20 cellular contexts compared by ENCODE assay signal in the genomic region with DNA sequence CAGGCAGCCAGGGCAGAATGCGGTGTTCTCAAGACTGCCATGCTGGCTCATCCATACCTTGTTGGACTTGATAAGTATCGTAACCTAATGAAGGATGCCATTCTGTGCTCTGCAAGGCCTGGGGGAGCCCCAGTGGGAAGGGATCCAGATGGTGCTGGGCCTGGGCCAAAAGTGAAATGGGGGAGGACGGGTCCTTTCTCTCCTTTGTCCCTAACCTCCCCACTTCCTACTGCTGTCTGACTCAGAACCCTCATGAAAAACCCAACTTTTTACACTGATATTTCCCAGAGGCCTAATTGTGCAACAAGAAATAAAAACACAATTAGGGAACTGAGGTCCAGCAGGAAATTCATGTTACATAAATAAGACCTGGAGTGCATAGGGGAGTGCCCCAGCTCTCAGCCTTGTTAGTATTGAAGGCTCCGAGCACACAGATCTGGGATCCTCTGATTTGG.
A peak's percentile ranks its signal among the peaks of the same experiment; 100 is the strongest.
DNase-seq lines count a peak whose midpoint lies in the region; ATAC-seq, FAIRE-seq and TF ChIP-seq lines count a peak whose summit lies in the region.
"Had no signal": no experiment of that assay in that cellular context is flagged by ENCODE, and none has a peak within 500 bp of the region (broad histone marks: within the 10 kb centered on the region; RNA-seq: fewer than 3 reads in every experiment).

No MANE protein-coding gene starts in this region.

- FAIRE-seq in RCC 7860 (lab: Jason Lieb, UNC): no peak

- H3K27ac ChIP-seq in DND-41 (ENCODE audit: low read length) (peak overlapping the region; percentile 38), RWPE2 (ENCODE audit: poor library complexity, severe bottlenecking) (no peak overlapping the region), endodermal cell (ENCODE audit: low read depth, low read length) (no peak overlapping the region)

- H3K36me3 Mint-ChIP-seq in endodermal cell (ENCODE audit: low read depth): no peaks in the 10 kb centered on the region
- H3K36me3 Mint-ChIP-seq: activated CD8-positive, alpha-beta memory T cell treated with anti-CD3 and anti-CD28 coated beads, Interleukin-2, amount 10 ng/mL, durations not matched to agents 7 days and 5 days had no signal

- H3K27ac Mint-ChIP-seq in endodermal cell: no peak overlapping the region
- H3K27ac Mint-ChIP-seq: activated CD8-positive, alpha-beta memory T cell treated with anti-CD3 and anti-CD28 coated beads, Interleukin-2, amount 10 ng/mL, durations not matched to agents 7 days and 5 days had no signal

- no peak overlapping the region for H3K9ac ChIP-seq in DND-41 (ENCODE audit: low read depth, low read length)
- no peak overlapping the region for H3K9ac ChIP-seq in endodermal cell (ENCODE audit: extremely low read depth, low read length, poor library complexity, severe bottlenecking)

- H3K4me1 ChIP-seq in DND-41 (ENCODE audit: insufficient read depth, low read length): peaks cover 20% of the 10 kb centered on the region
- H3K4me1 ChIP-seq in RWPE2 (ENCODE audit: insufficient read depth, poor library complexity, severe bottlenecking): no peaks in the 10 kb centered on the region
- no peaks in the 10 kb centered on the region for H3K4me1 ChIP-seq in endodermal cell (ENCODE audit: control insufficient read depth, insufficient read depth, low read length)

- no peaks in the 10 kb centered on the region for H3K79me2 ChIP-seq in DND-41 (ENCODE audit: insufficient read depth, low read length)

- H2AFZ ChIP-seq in DND-41 (ENCODE audit: low read depth, low read length): no peak overlapping the region

- H3K4me3 Mint-ChIP-seq in endodermal cell: no peak overlapping the region
- H3K4me3 Mint-ChIP-seq: activated CD8-positive, alpha-beta memory T cell treated with anti-CD3 and anti-CD28 coated beads, Interleukin-2, amount 10 ng/mL, durations not matched to agents 7 days and 5 days had no signal

- peaks cover 2% of the 10 kb centered on the region for H3K9me3 Mint-ChIP-seq in endodermal cell

- H3K9me3 ChIP-seq in DND-41 (ENCODE audit: insufficient read depth, low read length, severe bottlenecking) (peaks cover 10% of the 10 kb centered on the region), RWPE2 (ENCODE audit: severe bottlenecking) (no peaks in the 10 kb centered on the region), endodermal cell (ENCODE audit: control insufficient read depth, low read length) (no peaks in the 10 kb centered on the region)
- H3K9me3 ChIP-seq: thyroid gland had no signal

- no peaks in the 10 kb centered on the region for H3K4me1 Mint-ChIP-seq in endodermal cell

- H3K36me3 ChIP-seq in DND-41 (ENCODE audit: insufficient read depth, low read length): no peaks in the 10 kb centered on the region
- H3K36me3 ChIP-seq in RWPE2 (ENCODE audit: low read depth): no peaks in the 10 kb centered on the region
- no peaks in the 10 kb centered on the region for H3K36me3 ChIP-seq in endodermal cell (ENCODE audit: control insufficient read depth, insufficient read depth, low read length)
- H3K36me3 ChIP-seq: thyroid gland had no signal

- ATAC-seq in DND-41 (ENCODE audit: insufficient read depth, low read depth) (peak; percentile 48; the same call in 2 of the 3 replicates), RWPE2 (ENCODE audit: low read depth) (peak; percentile 14; the same call in 1 of the 3 replicates), HG02840 (IDR thresholded peaks at IDR 0.05; ENCODE audit: low FRiP score, unreplicated experiment) (no peak)
- ATAC-seq: activated CD8-positive, alpha-beta memory T cell treated with anti-CD3 and anti-CD28 coated beads, Interleukin-2, amount 10 ng/mL, durations not matched to agents 7 days and 5 days had no signal

- H3K4me3 ChIP-seq in DND-41 (ENCODE audit: low read depth in 1 of 2, low read length in 2 of 2) (no peak overlapping the region), RWPE2 (ENCODE audit: severe bottlenecking) (no peak overlapping the region), epithelial cell of esophagus (ENCODE audit: low read length) (no peak overlapping the region), endodermal cell (ENCODE audit: low read length) (no peak overlapping the region)
- H3K4me3 ChIP-seq: thyroid gland had no signal

- no peak for TF ChIP-seq CTCF in DND-41 (IDR thresholded peaks at IDR 0.05; ENCODE audit: borderline replicate concordance, extremely low read depth, low read length, poor library complexity, severe bottlenecking)
- no peak for TF ChIP-seq CTCF in RWPE2 (IDR thresholded peaks at IDR 0.05; ENCODE audit: poor library complexity, severe bottlenecking)
- TF ChIP-seq CTCF in epithelial cell of esophagus (IDR thresholded peaks at IDR 0.05; ENCODE audit: insufficient read depth, low read depth, low read length, missing control alignments): no peak
- no peak for TF ChIP-seq CTCF in endodermal cell (conservative IDR thresholded peaks at IDR 0.05)

- H4K20me1 ChIP-seq in DND-41 (ENCODE audit: insufficient read depth, low read length): no peaks in the 10 kb centered on the region

- DNase-seq in DND-41: peak; percentile 28
- no peak for DNase-seq in RWPE2 (ENCODE audit: low spot score)
- DNase-seq in epithelial cell of esophagus (ENCODE audit: low read depth): peak; percentile 33
- peak; percentile 78 for DNase-seq in renal cortical epithelial cell (ENCODE audit: low read depth)
- DNase-seq in C1 segment of cervical spinal cord (lab: John Stamatoyannopoulos, UW): no peak
- no peak for DNase-seq in RCC 7860 (ENCODE audit: low spot score)
- no peak for DNase-seq in endodermal cell
- DNase-seq: activated CD8-positive, alpha-beta memory T cell treated with anti-CD3 and anti-CD28 coated beads, Interleukin-2, amount 10 ng/mL, durations not matched to agents 7 days and 5 days; activated effector memory CD4-positive, alpha-beta T cell treated with Interleukin-2 at 50 U/mL for 16 hours; central memory CD4-positive, alpha-beta T cell; DMS79 treated with DMSO at 0.1 percent for 48 hours; effector memory CD4-positive, alpha-beta T cell; hippocampal formation; kidney glomerular epithelial cell; MM.1S; NCI-H1930; NCI-H524; T-helper 9 cell; thyroid gland had no signal

- 90 to 94% methylated on average over 3 to 4 of the region's 4 CpGs for WGBS in endodermal cell (ENCODE audit: insufficient coverage in 1 of 2, insufficient read length in 1 of 2), 2 experiments

- H3K27me3 Mint-ChIP-seq in endodermal cell (ENCODE audit: insufficient read depth): peaks cover 7% of the 10 kb centered on the region
- H3K27me3 Mint-ChIP-seq: activated CD8-positive, alpha-beta memory T cell treated with anti-CD3 and anti-CD28 coated beads, Interleukin-2, amount 10 ng/mL, durations not matched to agents 7 days and 5 days had no signal

- no peaks in the 10 kb centered on the region for H3K27me3 ChIP-seq in DND-41 (ENCODE audit: insufficient read depth, low read length, poor library complexity)
- no peaks in the 10 kb centered on the region for H3K27me3 ChIP-seq in RWPE2 (ENCODE audit: insufficient read depth, poor library complexity, severe bottlenecking)
- no peaks in the 10 kb centered on the region for H3K27me3 ChIP-seq in endodermal cell (ENCODE audit: control insufficient read depth, insufficient read depth, low read length, poor library complexity, severe bottlenecking)
- H3K27me3 ChIP-seq: thyroid gland had no signal

- no peak overlapping the region for H3K4me2 ChIP-seq in DND-41 (ENCODE audit: insufficient read depth, low read length)

Comparison
In these comparisons a context has a peak if more than half of its experiments do, and no peak if none do; other contexts are left out.
1. DNase-seq: peak in DND-41 (single experiment), epithelial cell of esophagus (single experiment) and renal cortical epithelial cell (single experiment); none in RWPE2 (single experiment), C1 segment of cervical spinal cord (0 of 14), RCC 7860 (single experiment) and endodermal cell (single experiment).